Comparison of ENCODE assay signal across 20 cellular contexts in the genomic region with DNA sequence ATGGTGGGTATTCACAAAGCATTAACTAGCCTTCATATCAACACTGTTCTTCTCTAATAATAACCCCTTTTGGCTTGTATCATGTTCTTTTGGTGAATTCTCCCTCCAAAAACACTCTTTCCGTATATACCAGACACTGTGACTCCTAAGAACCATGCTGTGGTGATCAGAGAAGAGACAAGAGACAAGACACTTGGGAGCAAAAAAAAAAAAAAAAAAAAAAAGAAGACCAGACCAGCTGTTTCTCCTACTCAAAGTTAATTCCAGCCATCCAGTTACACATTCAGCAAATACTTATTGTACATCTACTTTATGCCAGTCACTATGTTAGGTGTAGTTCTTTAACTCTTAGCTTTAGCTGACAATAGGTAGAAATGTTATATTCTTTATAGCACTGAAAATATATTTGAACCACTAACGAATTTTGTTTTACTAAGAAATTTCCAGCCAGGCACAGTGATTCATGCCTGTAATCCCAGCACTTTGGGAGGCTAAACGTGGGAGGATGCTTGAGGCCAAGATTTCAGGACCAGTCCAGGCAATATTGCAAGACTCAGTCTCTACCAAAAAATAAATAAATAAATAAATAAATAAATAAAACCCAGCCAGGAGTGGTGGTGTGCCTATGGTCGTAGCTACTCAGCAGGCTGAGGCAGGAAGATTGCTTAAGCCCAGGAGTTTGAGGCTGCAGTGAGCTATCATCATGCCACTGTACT. TPM values are rescaled to one million over a fixed set of nuclear protein-coding genes. Genes with fewer than 3 reads are reported as not detected.
DNase-seq lines count a peak whose midpoint lies in the region; ATAC-seq and TF ChIP-seq lines count a peak whose summit lies in the region.
"Had no signal": no experiment of that assay in that cellular context is flagged by ENCODE, and none has a peak within 500 bp of the region (broad histone marks: within the 10 kb centered on the region; RNA-seq: fewer than 3 reads in every experiment).

No MANE protein-coding gene starts in this region.

- H3K9me3 Mint-ChIP-seq in CD8-positive, alpha-beta memory T cell = no peaks in the 10 kb centered on the region
- H3K9me3 Mint-ChIP-seq in natural killer cell = no peaks in the 10 kb centered on the region

- TF ChIP-seq CTCF in natural killer cell (IDR thresholded peaks at IDR 0.05) = no peak

- DNase-seq in CD8-positive, alpha-beta memory T cell = no peak
- DNase-seq in HEK293T (ENCODE audit: extremely low spot score) = no peak
- DNase-seq in amniotic epithelial cell (ENCODE audit: low read depth) = peak; percentile 65
- DNase-seq in natural killer cell = no peak
- no peak for DNase-seq in SW480 (ENCODE audit: low spot score)
- DNase-seq: activated CD4-positive, alpha-beta T cell treated with anti-CD3 and anti-CD28 coated beads, Interleukin-2, amount 50 U/mL, for 4 hours; activated effector memory CD4-positive, alpha-beta T cell treated with Interleukin-2 at 50 U/mL for 16 hours; body of pancreas; DMS79; kidney glomerular epithelial cell; MM.1S; NCI-H2081; NCI-H526 treated with DMSO at 0.1 percent for 48 hours; pancreas; upper lobe of left lung had no signal

- H3K27ac ChIP-seq in CD8-positive, alpha-beta memory T cell (ENCODE audit: low read depth, low read length) = peak overlapping the region; percentile 26
- H3K27ac ChIP-seq: BLaER1 treated with 17β-estradiol and CSF1 and Interleukin-3, amounts not matched to agents 10 nM and 100 nM; body of pancreas; esophagus muscularis mucosa; pancreas; SJSA1; upper lobe of left lung had no signal

- intact Hi-C loops in natural killer cell (cut with micrococcal nuclease) = no loop called here

- H3K9me3 ChIP-seq in CD8-positive, alpha-beta memory T cell (ENCODE audit: low read length) = no peaks in the 10 kb centered on the region
- H3K9me3 ChIP-seq: body of pancreas, esophagus muscularis mucosa, pancreas, SJSA1, upper lobe of left lung had no signal

- no peaks in the 10 kb centered on the region for H3K27me3 Mint-ChIP-seq in CD8-positive, alpha-beta memory T cell
- no peaks in the 10 kb centered on the region for H3K27me3 Mint-ChIP-seq in natural killer cell (ENCODE audit: low read depth in 2 of 2)

- H3K4me3 Mint-ChIP-seq in CD8-positive, alpha-beta memory T cell = peak overlapping the region in 6 of 7 donors; percentile 3 to 80 (median 60)
- H3K4me3 Mint-ChIP-seq in natural killer cell = peak overlapping the region; percentile 70

- no peaks in the 10 kb centered on the region for H3K27me3 ChIP-seq in CD8-positive, alpha-beta memory T cell (ENCODE audit: insufficient read depth, low read length, poor library complexity, severe bottlenecking)
- H3K27me3 ChIP-seq: BLaER1 treated with 17β-estradiol and CSF1 and Interleukin-3, amounts not matched to agents 10 nM and 100 nM; body of pancreas; esophagus muscularis mucosa; pancreas; SJSA1; upper lobe of left lung had no signal

- ATAC-seq in natural killer cell (no peak), GM18870 (IDR thresholded peaks at IDR 0.05; ENCODE audit: unreplicated experiment) (no peak), GM18909 (IDR thresholded peaks at IDR 0.05; ENCODE audit: poor library complexity, unreplicated experiment) (no peak)
- ATAC-seq: body of pancreas had no signal

- POLR2A ChIA-PET in CD8-positive, alpha-beta memory T cell (lab: Charles Lee) = interaction anchor here (0.6 to 1.1 kb wide), 2 partner anchors 17 to 138 kb away, joined by 5 to 8 read pairs; no protein-coding TSS in a partner anchor
- POLR2A ChIA-PET in HEK293T (lab: Yijun Ruan, JAX) = no interaction called here

- no peak overlapping the region for H3K4me3 ChIP-seq in CD8-positive, alpha-beta memory T cell (ENCODE audit: low read length)
- H3K4me3 ChIP-seq: BLaER1 treated with 17β-estradiol and CSF1 and Interleukin-3, amounts not matched to agents 10 nM and 100 nM; body of pancreas; esophagus muscularis mucosa; pancreas; SJSA1; upper lobe of left lung had no signal

- peaks cover 0 to 13% (median 6%) of the 10 kb centered on the region in 3 donors for H3K36me3 Mint-ChIP-seq in CD8-positive, alpha-beta memory T cell
- no peaks in the 10 kb centered on the region for H3K36me3 Mint-ChIP-seq in natural killer cell

- CTCF ChIA-PET in CD8-positive, alpha-beta memory T cell (lab: Charles Lee) = interaction anchor here (0.7 to 1.5 kb wide), 3 partner anchors 44 to 143 kb away, joined by 3 to 4 read pairs (median 4); no protein-coding TSS in a partner anchor
- CTCF ChIA-PET in HEK293T (lab: Yijun Ruan, JAX) = no interaction called here

- H3K27ac Mint-ChIP-seq in CD8-positive, alpha-beta memory T cell = peak overlapping the region; percentile 81 to 99 (median 94)
- peak overlapping the region; percentile 92 to 99 for H3K27ac Mint-ChIP-seq in natural killer cell

- peaks cover 93 to 100% (median 100%) of the 10 kb centered on the region in 3 donors for H3K4me1 Mint-ChIP-seq in CD8-positive, alpha-beta memory T cell
- H3K4me1 Mint-ChIP-seq in natural killer cell = peaks cover 91 to 92% of the 10 kb centered on the region in 2 donors

- no peaks in the 10 kb centered on the region for H3K36me3 ChIP-seq in CD8-positive, alpha-beta memory T cell (ENCODE audit: insufficient read depth, low read length)
- H3K36me3 ChIP-seq: esophagus muscularis mucosa, pancreas, SJSA1, upper lobe of left lung had no signal

- peaks cover 96% of the 10 kb centered on the region for H3K4me1 ChIP-seq in CD8-positive, alpha-beta memory T cell (ENCODE audit: insufficient read depth, low read length)
- H3K4me1 ChIP-seq: body of pancreas, pancreas, SJSA1 had no signal

TF ChIP-seq in HEK293T, 16 proteins besides CTCF, POLR2A, EP300 and RAD21:
- TF ChIP-seq ELF4 (IDR thresholded peaks at IDR 0.05) = no peak
- no peak for TF ChIP-seq LEF1 (IDR thresholded peaks at IDR 0.05; ENCODE audit: borderline replicate concordance)
- no peak for TF ChIP-seq FOXK2 (IDR thresholded peaks at IDR 0.05)
- TF ChIP-seq TARDBP (IDR thresholded peaks at IDR 0.05) = no peak
- TF ChIP-seq ZNF384 (IDR thresholded peaks at IDR 0.05) = peak; percentile 61
- no peak for TF ChIP-seq NFRKB (IDR thresholded peaks at IDR 0.05)

RNA-seq across cellular contexts. Expression of gene PIP4K2A, which starts 40.0 kb away (rescaled TPM):
- total RNA-seq in CD8-positive, alpha-beta memory T cell = 100 to 1,000 TPM; 116 to 130 TPM
- 120 TPM for polyA plus RNA-seq in CD8-positive, alpha-beta memory T cell
- 100 to 1,000 TPM; 311 to 423 (median 405) TPM for total RNA-seq in natural killer cell
